In the genomic region with DNA sequence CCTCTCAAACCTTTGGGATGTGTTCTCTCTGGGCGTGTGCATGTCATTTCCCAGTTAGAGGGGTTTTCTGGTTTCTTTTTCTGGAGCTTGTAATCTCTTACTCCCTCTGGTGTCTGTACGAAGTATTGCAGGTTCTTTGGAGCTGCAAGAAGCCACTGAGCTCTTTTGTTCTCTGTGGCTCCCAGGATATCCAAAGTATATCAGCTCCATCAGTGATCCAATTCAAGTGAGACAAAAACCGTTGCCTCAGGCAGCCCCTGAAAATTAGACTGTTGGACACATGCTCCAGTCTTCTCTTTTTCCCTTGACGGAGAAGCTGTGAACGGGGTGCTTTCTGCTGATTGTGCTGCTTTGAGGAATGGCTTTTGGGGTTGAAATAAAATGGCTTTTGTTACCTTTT, we compare ENCODE assay signal across 8 cellular contexts. TPM values are rescaled to one million over a fixed set of nuclear protein-coding genes. Genes with fewer than 3 reads are reported as not detected.
DNase-seq lines count a peak whose midpoint lies in the region; ATAC-seq and TF ChIP-seq lines count a peak whose summit lies in the region.

No MANE protein-coding gene starts in this region.

- H3K9ac ChIP-seq in fibroblast of lung (ENCODE audit: insufficient read depth, low read length) (no peak overlapping the region), neural cell (ENCODE audit: low read length) (no peak overlapping the region)

- no peak for TF ChIP-seq RAD21 in neural cell (conservative IDR thresholded peaks at IDR 0.05)

- DNase-seq in Right ventricle myocardium inferior (ENCODE audit: missing footprints) (no peak), cardiac septum (ENCODE audit: low spot score) (no peak), NAMALWA (ENCODE audit: low spot score) (peak; percentile 81), SKM-1 treated with dmso at 0.1 percent for 144 hours (lab: John Stamatoyannopoulos, UW; ENCODE audit: unreplicated experiment) (peak; percentile 65), fibroblast of lung (ENCODE audit: low read depth in 2 of 2) (peak; percentile 53 to 76), cortex of kidney (lab: John Stamatoyannopoulos, UW) (no peak)

- H3K27ac ChIP-seq in fibroblast of lung (ENCODE audit: insufficient read depth, low read length) (no peak overlapping the region), neural cell (ENCODE audit: low read length) (no peak overlapping the region)

- H3K79me2 ChIP-seq in fibroblast of lung (ENCODE audit: control insufficient read depth, insufficient read depth, low read length) (no peaks in the 10 kb centered on the region), neural cell (replicated peaks; ENCODE audit: insufficient read depth, low read length) (no peaks in the 10 kb centered on the region)

- H3K36me3 ChIP-seq in fibroblast of lung (ENCODE audit: control insufficient read depth, insufficient read depth, low read length), result no peaks in the 10 kb centered on the region
- H3K36me3 ChIP-seq in neural cell (ENCODE audit: insufficient read depth, low read length), result no peaks in the 10 kb centered on the region

- H4K20me1 ChIP-seq in fibroblast of lung (ENCODE audit: control insufficient read depth, extremely low read depth, insufficient read depth, low read length) (no peaks in the 10 kb centered on the region), neural cell (ENCODE audit: insufficient read depth) (no peaks in the 10 kb centered on the region)

- TF ChIP-seq CTCF in fibroblast of lung (conservative IDR thresholded peaks at IDR 0.05 in 1 of 2, IDR thresholded peaks at IDR 0.05 in 1 of 2; ENCODE audit: low read depth in 1 of 2, low read length in 2 of 2), result peak; percentile 75 to 83
- peak; percentile 41 for TF ChIP-seq CTCF in neural cell (IDR thresholded peaks at IDR 0.05; ENCODE audit: poor library complexity, severe bottlenecking)

- peak overlapping the region; percentile 33 for H2AFZ ChIP-seq in fibroblast of lung (ENCODE audit: low read length)
- H2AFZ ChIP-seq in neural cell (ENCODE audit: low read depth, low read length), result no peak overlapping the region

- H3K9me3 ChIP-seq in fibroblast of lung (ENCODE audit: control insufficient read depth, insufficient read depth, low read depth, low read length) (no peaks in the 10 kb centered on the region), neural cell (ENCODE audit: low read length) (no peaks in the 10 kb centered on the region)

- H3K9me2 ChIP-seq in neural cell (ENCODE audit: insufficient read depth, low read length), result no peaks in the 10 kb centered on the region

- no peaks in the 10 kb centered on the region for H3F3A ChIP-seq in neural cell (ENCODE audit: insufficient read depth, low read length, poor library complexity, severe bottlenecking)

- H3K4me1 ChIP-seq in fibroblast of lung (ENCODE audit: control insufficient read depth, extremely low read depth, insufficient read depth, low read length), result no peaks in the 10 kb centered on the region

- intact Hi-C loops in Right ventricle myocardium inferior (cut with DNase I) (loop anchor here (5.0 kb wide), 1 partner anchor 47 kb away; no protein-coding TSS in a partner anchor), cardiac septum (cut with DNase I) (no loop called here)

- ATAC-seq in Right ventricle myocardium inferior (peak; percentile 28), GM19351 (IDR thresholded peaks at IDR 0.05; ENCODE audit: unreplicated experiment) (no peak)

- H3K4me2 ChIP-seq in fibroblast of lung (ENCODE audit: extremely low read depth, insufficient read depth, low read length), result peak overlapping the region; percentile 44
- no peak overlapping the region for H3K4me2 ChIP-seq in neural cell (ENCODE audit: low read length)

- no peak overlapping the region for H3K4me3 ChIP-seq in fibroblast of lung (replicated peaks in 1 of 4; ENCODE audit: control extremely low read depth in 1 of 4, insufficient read depth in 1 of 4, low read depth in 3 of 4, low read length in 4 of 4)
- H3K4me3 ChIP-seq in neural cell (ENCODE audit: low read length), result no peak overlapping the region

- H3K27me3 ChIP-seq in fibroblast of lung (ENCODE audit: control insufficient read depth, insufficient read depth, low read length) (no peaks in the 10 kb centered on the region), neural cell (ENCODE audit: insufficient read depth, low read depth, low read length) (no peaks in the 10 kb centered on the region)

- TF ChIP-seq EP300 in neural cell (conservative IDR thresholded peaks at IDR 0.05; ENCODE audit: poor library complexity, severe bottlenecking), result no peak

TF ChIP-seq in neural cell, 6 proteins besides CTCF, POLR2A, EP300 and RAD21:
- no peak for TF ChIP-seq MXI1 (conservative IDR thresholded peaks at IDR 0.05; ENCODE audit: poor library complexity, severe bottlenecking)
- TF ChIP-seq, protein P1, sequence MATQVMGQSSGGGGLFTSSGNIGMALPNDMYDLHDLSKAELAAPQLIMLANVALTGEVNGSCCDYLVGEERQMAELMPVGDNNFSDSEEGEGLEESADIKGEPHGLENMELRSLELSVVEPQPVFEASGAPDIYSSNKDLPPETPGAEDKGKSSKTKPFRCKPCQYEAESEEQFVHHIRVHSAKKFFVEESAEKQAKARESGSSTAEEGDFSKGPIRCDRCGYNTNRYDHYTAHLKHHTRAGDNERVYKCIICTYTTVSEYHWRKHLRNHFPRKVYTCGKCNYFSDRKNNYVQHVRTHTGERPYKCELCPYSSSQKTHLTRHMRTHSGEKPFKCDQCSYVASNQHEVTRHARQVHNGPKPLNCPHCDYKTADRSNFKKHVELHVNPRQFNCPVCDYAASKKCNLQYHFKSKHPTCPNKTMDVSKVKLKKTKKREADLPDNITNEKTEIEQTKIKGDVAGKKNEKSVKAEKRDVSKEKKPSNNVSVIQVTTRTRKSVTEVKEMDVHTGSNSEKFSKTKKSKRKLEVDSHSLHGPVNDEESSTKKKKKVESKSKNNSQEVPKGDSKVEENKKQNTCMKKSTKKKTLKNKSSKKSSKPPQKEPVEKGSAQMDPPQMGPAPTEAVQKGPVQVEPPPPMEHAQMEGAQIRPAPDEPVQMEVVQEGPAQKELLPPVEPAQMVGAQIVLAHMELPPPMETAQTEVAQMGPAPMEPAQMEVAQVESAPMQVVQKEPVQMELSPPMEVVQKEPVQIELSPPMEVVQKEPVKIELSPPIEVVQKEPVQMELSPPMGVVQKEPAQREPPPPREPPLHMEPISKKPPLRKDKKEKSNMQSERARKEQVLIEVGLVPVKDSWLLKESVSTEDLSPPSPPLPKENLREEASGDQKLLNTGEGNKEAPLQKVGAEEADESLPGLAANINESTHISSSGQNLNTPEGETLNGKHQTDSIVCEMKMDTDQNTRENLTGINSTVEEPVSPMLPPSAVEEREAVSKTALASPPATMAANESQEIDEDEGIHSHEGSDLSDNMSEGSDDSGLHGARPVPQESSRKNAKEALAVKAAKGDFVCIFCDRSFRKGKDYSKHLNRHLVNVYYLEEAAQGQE (IDR thresholded peaks at IDR 0.05; ENCODE audit: borderline replicate concordance), result no peak
- TF ChIP-seq EZH2 (IDR thresholded peaks at IDR 0.05; ENCODE audit: borderline replicate concordance, insufficient read depth, low read length, poor library complexity, severe bottlenecking), result no peak
- no peak for TF ChIP-seq SMC3 (conservative IDR thresholded peaks at IDR 0.05; ENCODE audit: poor library complexity)
- TF ChIP-seq TAF1 (IDR thresholded peaks at IDR 0.05; ENCODE audit: low read depth), result no peak
- no peak for TF ChIP-seq POLR2AphosphoS5 (IDR thresholded peaks at IDR 0.05)

RNA-seq across cellular contexts. Expression of a gene that starts 59.0 kb away (rescaled TPM):
- total RNA-seq in Right ventricle myocardium inferior (29.6 TPM), cardiac septum (23.3 TPM), fibroblast of lung (under 0.01 TPM in 1 of 2 replicates, not detected in the other)
- polyA plus RNA-seq in fibroblast of lung (not detected in 2 replicates), neural cell (1.9 and 3.7 TPM in 2 replicates)
- not detected in 2 replicates for polyA plus RNA-seq in fibroblast of lung (2012)
- polyA minus RNA-seq in fibroblast of lung (ENCODE audit: low replicate concordance) (not detected in 2 replicates), neural cell (11.2 and 12.0 TPM in 2 replicates)

Comparison
In these comparisons a context has a peak if more than half of its experiments do, and no peak if none do; other contexts are left out.
1. DNase-seq: peak in NAMALWA (single experiment), SKM-1 treated with dmso at 0.1 percent for 144 hours (single experiment) and fibroblast of lung (2 of 2); none in Right ventricle myocardium inferior (single experiment), cardiac septum (single experiment) and cortex of kidney (single experiment).
2. RNA of a gene that starts 59.0 kb away (total RNA-seq): 29.6 TPM in Right ventricle myocardium inferior (single experiment) and 23.3 TPM in cardiac septum (single experiment); under 0.01 TPM in fibroblast of lung; every median in the first group is over 10 times any median in the second.